ENCODE assay signal across 14 cellular contexts in the genomic region with DNA sequence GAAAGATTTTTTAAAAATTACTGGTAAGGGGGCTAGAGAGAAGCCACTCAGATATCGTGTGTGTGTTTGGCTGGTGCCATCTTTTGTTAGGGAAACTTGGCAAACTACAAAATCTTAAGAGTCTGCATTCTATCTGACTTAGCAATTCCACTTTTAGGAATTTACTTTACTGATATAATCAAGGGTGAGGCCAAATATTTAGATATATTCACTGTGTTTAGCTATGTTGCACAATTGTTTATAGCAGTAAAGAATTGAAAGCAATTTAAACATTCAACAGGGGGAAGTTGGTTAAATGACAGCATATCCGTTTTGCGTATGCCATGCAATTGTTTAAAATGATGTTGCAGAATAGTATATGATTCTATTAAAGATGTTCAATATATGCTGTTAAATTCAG. TPM values are rescaled to one million over a fixed set of nuclear protein-coding genes. Genes with fewer than 3 reads are reported as not detected.
DNase-seq lines count a peak whose midpoint lies in the region; ATAC-seq and TF ChIP-seq lines count a peak whose summit lies in the region.
"Had no signal": no experiment of that assay in that cellular context is flagged by ENCODE, and none has a peak within 500 bp of the region (broad histone marks: within the 10 kb centered on the region; RNA-seq: fewer than 3 reads in every experiment).

No MANE protein-coding gene starts in this region.

- no peaks in the 10 kb centered on the region for H3K4me1 Mint-ChIP-seq in neural progenitor cell

- no peaks in the 10 kb centered on the region for H3K36me3 ChIP-seq in adipocyte (ENCODE audit: control insufficient read depth, insufficient read depth, low read length, severe bottlenecking)
- H3K36me3 ChIP-seq in mesenchymal stem cell (ENCODE audit: control insufficient read depth in 1 of 2, insufficient read depth in 2 of 2, low read depth in 1 of 2, low read length in 2 of 2): no peaks in the 10 kb centered on the region
- H3K36me3 ChIP-seq in esophagus muscularis mucosa: no peaks in the 10 kb centered on the region
- no peaks in the 10 kb centered on the region for H3K36me3 ChIP-seq in neural progenitor cell

- no peak overlapping the region for H3K18ac ChIP-seq in mesenchymal stem cell (ENCODE audit: low read depth in 1 of 2, low read length in 2 of 2)

- no peak overlapping the region for H2AK5ac ChIP-seq in mesenchymal stem cell (ENCODE audit: low read length, severe bottlenecking)

- H2BK5ac ChIP-seq in mesenchymal stem cell (ENCODE audit: low read depth, low read length, poor library complexity, severe bottlenecking): no peak overlapping the region

- H4K20me1 ChIP-seq in neural progenitor cell (ENCODE audit: low read depth): no peaks in the 10 kb centered on the region

- H3K9ac ChIP-seq in adipocyte (ENCODE audit: low read length): no peak overlapping the region
- no peak overlapping the region for H3K9ac ChIP-seq in mesenchymal stem cell (ENCODE audit: low read length)
- no peak overlapping the region for H3K9ac ChIP-seq in neural progenitor cell

- 56% methylated on average over 2 of the region's 3 CpGs for WGBS in mesenchymal stem cell
- 94% methylated on average over 3 of the region's 3 CpGs for WGBS in esophagus muscularis mucosa

- H3K27me3 ChIP-seq in adipocyte (replicated peaks; ENCODE audit: control insufficient read depth, insufficient read depth, low read length) (no peaks in the 10 kb centered on the region), mesenchymal stem cell (ENCODE audit: control insufficient read depth in 1 of 2, insufficient read depth in 1 of 2, low read length in 2 of 2) (no peaks in the 10 kb centered on the region), esophagus muscularis mucosa (no peaks in the 10 kb centered on the region), neural progenitor cell (peaks cover 17% of the 10 kb centered on the region)

- H3K27ac ChIP-seq in mesenchymal stem cell (ENCODE audit: low read length, poor library complexity, severe bottlenecking) (no peak overlapping the region), esophagus muscularis mucosa (replicated peaks in 1 of 4) (no peak overlapping the region), neural progenitor cell (no peak overlapping the region)
- H3K27ac ChIP-seq: 22Rv1 had no signal

- H3K4me1 ChIP-seq in adipocyte (ENCODE audit: control insufficient read depth, insufficient read depth, low read length) (peaks cover 1% of the 10 kb centered on the region), mesenchymal stem cell (ENCODE audit: control insufficient read depth, insufficient read depth, low read depth, low read length) (no peaks in the 10 kb centered on the region), esophagus muscularis mucosa (peaks cover 3 to 18% (median 8%) of the 10 kb centered on the region in 4 donors), neural progenitor cell (peaks cover 10% of the 10 kb centered on the region)

- peaks cover 1% of the 10 kb centered on the region for H3K79me1 ChIP-seq in mesenchymal stem cell (replicated peaks; ENCODE audit: low read length, poor library complexity, severe bottlenecking)

- H2BK15ac ChIP-seq in mesenchymal stem cell (ENCODE audit: low read depth, poor library complexity, severe bottlenecking): no peak overlapping the region

- no peak overlapping the region for H3K4me2 ChIP-seq in mesenchymal stem cell (ENCODE audit: low read length, poor library complexity, severe bottlenecking)
- no peak overlapping the region for H3K4me2 ChIP-seq in neural progenitor cell
- H3K4me2 ChIP-seq: GM23338 had no signal

- H3K9me3 ChIP-seq in adipocyte (ENCODE audit: control insufficient read depth, low read length) (no peaks in the 10 kb centered on the region), mesenchymal stem cell (ENCODE audit: control insufficient read depth, low read length) (no peaks in the 10 kb centered on the region), esophagus muscularis mucosa (no peaks in the 10 kb centered on the region), neural progenitor cell (ENCODE audit: low read depth) (no peaks in the 10 kb centered on the region)
- H3K9me3 ChIP-seq: Caco-2 had no signal

- H3K79me2 ChIP-seq in neural progenitor cell (ENCODE audit: low read depth): no peaks in the 10 kb centered on the region

- no peaks in the 10 kb centered on the region for H3K36me3 Mint-ChIP-seq in neural progenitor cell
- H3K36me3 Mint-ChIP-seq: CD8-positive, alpha-beta memory T cell had no signal

- TF ChIP-seq EP300 in esophagus muscularis mucosa (IDR thresholded peaks at IDR 0.05): no peak

- H3K9me3 Mint-ChIP-seq in neural progenitor cell: no peaks in the 10 kb centered on the region
- H3K9me3 Mint-ChIP-seq: CD8-positive, alpha-beta memory T cell had no signal

- H3K27ac Mint-ChIP-seq in neural progenitor cell: no peak overlapping the region
- H3K27ac Mint-ChIP-seq: CD8-positive, alpha-beta memory T cell; GM23338; H9 had no signal

- ATAC-seq in HG03432 (IDR thresholded peaks at IDR 0.05; ENCODE audit: unreplicated experiment): no peak
- ATAC-seq: GM23338, HepG2 had no signal

- no peak overlapping the region for H3K4me3 Mint-ChIP-seq in neural progenitor cell
- H3K4me3 Mint-ChIP-seq: CD8-positive, alpha-beta memory T cell; GM23338; H9 had no signal

- no peak for TF ChIP-seq POLR2A in esophagus muscularis mucosa (IDR thresholded peaks at IDR 0.05; ENCODE audit: low read depth)

- H3K4ac ChIP-seq in mesenchymal stem cell (ENCODE audit: low read depth in 1 of 2, low read length in 2 of 2): no peak overlapping the region

- H3K23ac ChIP-seq in mesenchymal stem cell (ENCODE audit: low read length in 2 of 2): no peak overlapping the region

- no peak for TF ChIP-seq CTCF in esophagus muscularis mucosa (IDR thresholded peaks at IDR 0.05)
- TF ChIP-seq CTCF in neural progenitor cell (IDR thresholded peaks at IDR 0.05): no peak

- H2BK12ac ChIP-seq in mesenchymal stem cell (ENCODE audit: low read length in 2 of 2): no peak overlapping the region

- H4K91ac ChIP-seq in mesenchymal stem cell (ENCODE audit: low read length): no peak overlapping the region

- H3F3A ChIP-seq in neural progenitor cell (ENCODE audit: low read depth): peaks cover 12% of the 10 kb centered on the region

- peaks cover 2% of the 10 kb centered on the region for H3K27me3 Mint-ChIP-seq in neural progenitor cell (ENCODE audit: insufficient read depth, low read depth)
- H3K27me3 Mint-ChIP-seq: CD8-positive, alpha-beta memory T cell had no signal

- intact Hi-C loops in esophagus muscularis mucosa (cut with DNase I): loop anchor here (5.0 kb wide), 1 partner anchor 49 kb away; no protein-coding TSS in a partner anchor

- no peak overlapping the region for H2BK120ac ChIP-seq in mesenchymal stem cell (ENCODE audit: low read depth, low read length)

- no peak overlapping the region for H3K14ac ChIP-seq in mesenchymal stem cell (ENCODE audit: low read length in 2 of 2)

- H3K4me3 ChIP-seq in adipocyte (ENCODE audit: low read length) (no peak overlapping the region), mesenchymal stem cell (ENCODE audit: insufficient read depth in 1 of 2, low read depth in 1 of 2, low read length in 2 of 2) (no peak overlapping the region), esophagus muscularis mucosa (no peak overlapping the region), neural progenitor cell (no peak overlapping the region)
- H3K4me3 ChIP-seq: GM23338 had no signal

- peak; percentile 32 for DNase-seq in NOMO-1 treated with DMSO at 0.1 percent for 48 hours (lab: John Stamatoyannopoulos, UW; ENCODE audit: unreplicated experiment)
- DNase-seq in NOMO-1 treated with dmso at 0.1 percent for 144 hours (lab: John Stamatoyannopoulos, UW; ENCODE audit: unreplicated experiment): no peak
- DNase-seq in adipocyte (ENCODE audit: low read depth): peak; percentile 78
- peak; percentile 23 for DNase-seq in mesenchymal stem cell
- no peak for DNase-seq in esophagus muscularis mucosa (ENCODE audit: extremely low spot score)
- no peak for DNase-seq in neural progenitor cell (ENCODE audit: low spot score)
- DNase-seq: Caco-2; CD8-positive, alpha-beta memory T cell; DND-41; H9 had no signal

- H2AFZ ChIP-seq in mesenchymal stem cell (ENCODE audit: low read depth, low read length) (no peak overlapping the region), neural progenitor cell (replicated peaks) (no peak overlapping the region)
- H2AFZ ChIP-seq: GM23338 had no signal

- H4K8ac ChIP-seq in mesenchymal stem cell (ENCODE audit: low read length): no peak overlapping the region

RNA-seq across cellular contexts. Expression of a gene that starts 6.4 kb away (rescaled TPM):
- 6.7 TPM for polyA plus RNA-seq in mesenchymal stem cell (2013, experiment 1 of 2)
- 6.5 TPM for polyA plus RNA-seq in mesenchymal stem cell (2013, experiment 2 of 2)
- total RNA-seq in esophagus muscularis mucosa: 10 to 100 TPM; 39.8 to 58.2 (median 51.2) TPM
- total RNA-seq in neural progenitor cell (ENCODE audit: low replicate concordance): 2.3 and 4.1 TPM in 2 replicates

Comparison
In these comparisons a context has a peak if more than half of its experiments do, and no peak if none do; other contexts are left out.
1. DNase-seq: peak in NOMO-1 treated with DMSO at 0.1 percent for 48 hours (single experiment), adipocyte (single experiment) and mesenchymal stem cell (single experiment); none in NOMO-1 treated with dmso at 0.1 percent for 144 hours (single experiment), esophagus muscularis mucosa (single experiment) and neural progenitor cell (single experiment).